Comparison of ENCODE assay signal across 9 cellular contexts in genomic region chr11:111976614-111977140, GRCh38. TPM values are rescaled to one million over a fixed set of nuclear protein-coding genes. Genes with fewer than 3 reads are reported as not detected.
DNase-seq lines count a peak whose midpoint lies in the region; ATAC-seq, FAIRE-seq and TF ChIP-seq lines count a peak whose summit lies in the region.
"Had no signal": no experiment of that assay in that cellular context is flagged by ENCODE, and none has a peak within 500 bp of the region (broad histone marks: within the 10 kb centered on the region; RNA-seq: fewer than 3 reads in every experiment).

No MANE protein-coding gene starts in this region.

- peak overlapping the region; percentile 84 for H3K18ac ChIP-seq in H9 (ENCODE audit: insufficient read length, low read depth, low read length)

- H3K56ac ChIP-seq in H9 (ENCODE audit: insufficient read length, low read depth, low read length): no peak overlapping the region

- no peak overlapping the region for H2AK5ac ChIP-seq in H9 (ENCODE audit: insufficient read length, low read length)

- no peak overlapping the region for H2BK5ac ChIP-seq in H9 (ENCODE audit: insufficient read length, low read length)

- no CpG with 5 or more reads among the region's 23 CpGs for WGBS in H9 (ENCODE audit: extremely low coverage, insufficient read length, low lambda C conversion rate)
- no CpG with 5 or more reads among the region's 23 CpGs for WGBS in iPS DF 6.9 (ENCODE audit: insufficient coverage, insufficient read length)

- no peak overlapping the region for H4K8ac ChIP-seq in H9 (replicated peaks; ENCODE audit: insufficient read length, low read depth, low read length)

- no peak overlapping the region for H3K27ac ChIP-seq in H9 (ENCODE audit: insufficient read length, low read depth, low read length)
- no peak overlapping the region for H3K27ac ChIP-seq in astrocyte (ENCODE audit: low read depth, low read length)
- no peak overlapping the region for H3K27ac ChIP-seq in iPS DF 6.9 (ENCODE audit: low read length)
- peak overlapping the region; percentile 69 for H3K27ac ChIP-seq in skeletal muscle tissue (ENCODE audit: low read depth, low read length)

- H3K27me3 ChIP-seq in H9 (ENCODE audit: insufficient read depth, low read length) (no peaks in the 10 kb centered on the region), astrocyte (ENCODE audit: insufficient read depth, low read length) (no peaks in the 10 kb centered on the region), iPS DF 6.9 (ENCODE audit: control insufficient read depth, insufficient read depth, low read length) (no peaks in the 10 kb centered on the region), skeletal muscle tissue (ENCODE audit: control insufficient read depth in 3 of 3, insufficient read depth in 3 of 3, low read length in 3 of 3) (no peaks in the 10 kb centered on the region)

- peak overlapping the region in 1 of 3 experiments; percentile 45; a peak in 1 of 7 replicates for H3K27ac Mint-ChIP-seq in H9
- peak overlapping the region; percentile 88 for H3K27ac Mint-ChIP-seq in astrocyte (ENCODE audit: unreplicated experiment)

- no peak overlapping the region for H2BK15ac ChIP-seq in H9 (ENCODE audit: low read depth, low read length)

- no peak overlapping the region for H2AFZ ChIP-seq in H9 (ENCODE audit: low read length)
- peak overlapping the region; percentile 84 for H2AFZ ChIP-seq in astrocyte (ENCODE audit: low read depth, low read length)

- H2BK12ac ChIP-seq in H9 (ENCODE audit: insufficient read length, low read depth, low read length): no peak overlapping the region

- H4K20me1 ChIP-seq in H9 (ENCODE audit: control insufficient read depth, insufficient read depth, insufficient read length) (no peaks in the 10 kb centered on the region), astrocyte (ENCODE audit: insufficient read depth, low read length) (no peaks in the 10 kb centered on the region)

- H3K27me3 Mint-ChIP-seq in H9 (ENCODE audit: low read depth): peaks cover 12% of the 10 kb centered on the region
- no peaks in the 10 kb centered on the region for H3K27me3 Mint-ChIP-seq in astrocyte (ENCODE audit: low read depth, unreplicated experiment)

- H3K9me3 ChIP-seq in H9 (ENCODE audit: control insufficient read depth, low read depth, low read length): no peaks in the 10 kb centered on the region
- no peaks in the 10 kb centered on the region for H3K9me3 ChIP-seq in astrocyte (ENCODE audit: insufficient read depth, low read depth, low read length)
- no peaks in the 10 kb centered on the region for H3K9me3 ChIP-seq in iPS DF 6.9 (ENCODE audit: control insufficient read depth, insufficient read depth, low read length)
- no peaks in the 10 kb centered on the region for H3K9me3 ChIP-seq in skeletal muscle tissue (ENCODE audit: control insufficient read depth in 3 of 3, low read length in 3 of 3)

- H3K4me1 ChIP-seq in H9 (ENCODE audit: insufficient read depth, low read length) (peaks cover 4% of the 10 kb centered on the region; the same call in 1 of the 2 replicates), astrocyte (ENCODE audit: insufficient read depth, low read length) (peaks cover 15% of the 10 kb centered on the region), iPS DF 6.9 (ENCODE audit: control insufficient read depth, insufficient read depth, low read length) (peaks cover 2% of the 10 kb centered on the region; the same call in 1 of the 2 replicates), skeletal muscle tissue (ENCODE audit: control insufficient read depth in 3 of 3, insufficient read depth in 3 of 3, low read length in 3 of 3) (peaks cover 15 to 23% (median 19%) of the 10 kb centered on the region in 3 donors)

- peak overlapping the region; percentile 44; the same call in 1 of the 2 replicates for H3K14ac ChIP-seq in H9 (ENCODE audit: insufficient read depth, low read length)

- no peaks in the 10 kb centered on the region for H3K9me3 Mint-ChIP-seq in H9
- H3K9me3 Mint-ChIP-seq in astrocyte (ENCODE audit: unreplicated experiment): no peaks in the 10 kb centered on the region

- H3K4me2 ChIP-seq in H9 (ENCODE audit: insufficient read depth, insufficient read length, low read length): peak overlapping the region; percentile 87
- H3K4me2 ChIP-seq in astrocyte (ENCODE audit: low read length): peak overlapping the region; percentile 100

- no peak for DNase-seq in H9
- DNase-seq in astrocyte (ENCODE audit: low read depth): peak; percentile 12
- DNase-seq in iPS DF 6.9 (ENCODE audit: low read depth, low spot score): no peak
- no peak for DNase-seq in NCI-H2227 (lab: John Stamatoyannopoulos, UW; ENCODE audit: unreplicated experiment)
- no peak for DNase-seq in HTR-8/SVneo (ENCODE audit: insufficient read length, low spot score)

- H2BK120ac ChIP-seq in H9 (ENCODE audit: low read depth, low read length, poor library complexity, severe bottlenecking): no peak overlapping the region

- peak overlapping the region; percentile 51 for H3K4me3 ChIP-seq in astrocyte (ENCODE audit: insufficient read depth, low read depth, low read length)
- H3K4me3 ChIP-seq in iPS DF 6.9 (ENCODE audit: low read length): peak overlapping the region; percentile 61; the same call in 1 of the 2 replicates
- peak overlapping the region; percentile 8 to 60 (median 52) for H3K4me3 ChIP-seq in skeletal muscle tissue (ENCODE audit: low read length in 3 of 3)

- TF ChIP-seq CTCF in H9 (conservative IDR thresholded peaks at IDR 0.05) (no peak), astrocyte (IDR thresholded peaks at IDR 0.05; ENCODE audit: insufficient read depth, low read depth, low read length) (no peak)

- no peak overlapping the region for H3K4ac ChIP-seq in H9 (ENCODE audit: low read depth, low read length)

- peaks cover 6% of the 10 kb centered on the region for H3K36me3 ChIP-seq in astrocyte (ENCODE audit: insufficient read depth, low read length)
- H3K36me3 ChIP-seq in iPS DF 6.9 (ENCODE audit: control insufficient read depth, insufficient read depth, low read length): no peaks in the 10 kb centered on the region
- peaks cover 0 to 12% (median 0%) of the 10 kb centered on the region in 3 donors for H3K36me3 ChIP-seq in skeletal muscle tissue (ENCODE audit: control insufficient read depth in 3 of 3, insufficient read depth in 3 of 3, low read length in 3 of 3)

- H3K4me3 Mint-ChIP-seq in H9: peak overlapping the region; percentile 79 to 87
- H3K4me3 Mint-ChIP-seq in astrocyte (ENCODE audit: unreplicated experiment): peak overlapping the region; percentile 84

- H3K4me1 Mint-ChIP-seq in H9 (peaks cover 34 to 36% of the 10 kb centered on the region in 2 experiments), astrocyte (ENCODE audit: low read depth, unreplicated experiment) (peaks cover 22% of the 10 kb centered on the region)

- H4K91ac ChIP-seq in H9 (ENCODE audit: insufficient read length, low read depth, low read length): no peak overlapping the region

- no peak overlapping the region for H3T11ph ChIP-seq in H9 (ENCODE audit: low read length)

- H3K79me2 ChIP-seq in H9 (ENCODE audit: insufficient read depth, low read length): no peaks in the 10 kb centered on the region
- peaks cover 15% of the 10 kb centered on the region for H3K79me2 ChIP-seq in astrocyte (ENCODE audit: insufficient read depth, low read length)

- H3K23ac ChIP-seq in H9 (ENCODE audit: insufficient read length, low read depth, low read length): no peak overlapping the region

- H3K79me1 ChIP-seq in H9 (ENCODE audit: insufficient read depth, low read depth, low read length, poor library complexity, severe bottlenecking): no peaks in the 10 kb centered on the region

- H2BK20ac ChIP-seq in H9 (ENCODE audit: low read depth, low read length, poor library complexity, severe bottlenecking): no peak overlapping the region

- peaks cover 0 to 4% (median 0%) of the 10 kb centered on the region in 3 experiments; a peak in 2 of 7 replicates for H3K36me3 Mint-ChIP-seq in H9 (ENCODE audit: insufficient read depth in 1 of 3, low read depth in 3 of 3)
- peaks cover 2% of the 10 kb centered on the region for H3K36me3 Mint-ChIP-seq in astrocyte (ENCODE audit: low read depth, unreplicated experiment)

- peaks cover 10% of the 10 kb centered on the region for H3K23me2 ChIP-seq in H9 (ENCODE audit: insufficient read length, low read depth, low read length, poor library complexity, severe bottlenecking)

- no peak overlapping the region for H4K5ac ChIP-seq in H9 (ENCODE audit: insufficient read length, low read depth, low read length)

- no peak for FAIRE-seq in astrocyte (lab: Jason Lieb, UNC)
- FAIRE-seq in HTR-8/SVneo (lab: Jason Lieb, UNC): no peak
- FAIRE-seq: TTC549 had no signal

- H3K9ac ChIP-seq in H9 (ENCODE audit: extremely low read depth, insufficient read length, low read length) (peak overlapping the region; percentile 70), astrocyte (ENCODE audit: low read length) (peak overlapping the region; percentile 83), skeletal muscle tissue (ENCODE audit: low read depth in 1 of 3, low read length in 3 of 3) (peak overlapping the region; percentile 30 to 64 (median 39))

- no peak for ATAC-seq in HG03342 (IDR thresholded peaks at IDR 0.05; ENCODE audit: unreplicated experiment)
- no peak for ATAC-seq in GM19467 (IDR thresholded peaks at IDR 0.05; ENCODE audit: unreplicated experiment)

RNA-seq across cellular contexts. Expression of gene DIXDC1, which starts 39.5 kb away (rescaled TPM):
- total RNA-seq in H9 (2021): 10.1 and 10.8 TPM in 2 replicates
- total RNA-seq in astrocyte: 16.5 and 17.3 TPM in 2 replicates
- total RNA-seq in skeletal muscle tissue: 23.0 TPM

RNA-seq across cellular contexts. Expression of gene DLAT, which starts 48.5 kb away (rescaled TPM):
- total RNA-seq in H9 (2021) (57.3 and 58.4 TPM in 2 replicates), astrocyte (31.8 and 34.2 TPM in 2 replicates), skeletal muscle tissue (37.6 TPM)

RNA-seq across cellular contexts. Expression of gene C11orf52, which starts 58.0 kb away (rescaled TPM):
- total RNA-seq in H9 (2021): 4.0 and 4.4 TPM in 2 replicates
- 0.50 and 0.60 TPM in 2 replicates for total RNA-seq in astrocyte
- 0.52 TPM for total RNA-seq in skeletal muscle tissue
